14 cellular contexts compared by ENCODE assay signal in genomic region chr13:113398963-113399754, GRCh38. TPM values are rescaled to one million over a fixed set of nuclear protein-coding genes. Genes with fewer than 3 reads are reported as not detected.
DNase-seq lines count a peak whose midpoint lies in the region; TF ChIP-seq lines count a peak whose summit lies in the region.
"Had no signal": no experiment of that assay in that cellular context is flagged by ENCODE, and none has a peak within 500 bp of the region (broad histone marks: within the 10 kb centered on the region; RNA-seq: fewer than 3 reads in every experiment).

No MANE protein-coding gene starts in this region.

- H3K9ac ChIP-seq in MM.1S (ENCODE audit: low read length) = no peak overlapping the region

- H3F3A ChIP-seq in MM.1S (ENCODE audit: insufficient read depth, low read length) = 0 out of 2 replicates have a peak, but pooled peaks cover 3% of the 10 kb centered on the region

- DNase-seq in G401 (ENCODE audit: low spot score) (peak; percentile 33), Peyer's patch (peak in 2 of 3 donors; percentile 36), glomerular visceral epithelial cell (ENCODE audit: extremely low spot score) (peak; percentile 53), renal cortical epithelial cell (ENCODE audit: low read depth) (peak; percentile 13), MM.1S (no peak), inferior parietal cortex (ENCODE audit: extremely low spot score) (no peak)
- no peak for DNase-seq in stimulated activated naive CD4-positive, alpha-beta T cell (lab: John Stamatoyannopoulos, UW)
- no peak for DNase-seq in activated naive CD4-positive, alpha-beta T cell treated with anti-CD3 and anti-CD28 coated beads, Interleukin-2, amount 50 U/mL, for 16 hours
- DNase-seq: activated CD4-positive, alpha-beta memory T cell treated with anti-CD3 and anti-CD28 coated beads for 36 hours; activated naive CD8-positive, alpha-beta T cell treated with anti-CD3 and anti-CD28 coated beads, Interleukin-2, amount 10 ng/mL, durations not matched to agents 7 days and 5 days; Calu3; naive B cell had no signal

- H3K79me2 ChIP-seq in MM.1S (ENCODE audit: low read length) = no peaks in the 10 kb centered on the region

- TF ChIP-seq POLR2A in Peyer's patch (IDR thresholded peaks at IDR 0.05) = no peak

- H3K4me2 ChIP-seq in MM.1S (ENCODE audit: low read depth, low read length) = no peak overlapping the region

- H3K9me3 ChIP-seq in Peyer's patch (no peaks in the 10 kb centered on the region), MM.1S (replicated peaks; ENCODE audit: insufficient read depth, low read length) (no peaks in the 10 kb centered on the region)

- H2AFZ ChIP-seq in MM.1S (ENCODE audit: low read length) = no peak overlapping the region

- in situ Hi-C loops in G401 (cut with HindIII; ENCODE audit: low sequenced_read_pairs) = no loop called here

- no peak overlapping the region for H3K4me3 ChIP-seq in Peyer's patch
- H3K4me3 ChIP-seq in MM.1S (ENCODE audit: low read length) = no peak overlapping the region

- H3K27me3 ChIP-seq in Peyer's patch (no peaks in the 10 kb centered on the region), MM.1S (replicated peaks; ENCODE audit: insufficient read depth, low read length) (peaks cover 77% of the 10 kb centered on the region)

- H3K4me1 ChIP-seq in Peyer's patch (peaks cover 0 to 12% (median 3%) of the 10 kb centered on the region in 4 donors), MM.1S (ENCODE audit: low read length) (peaks cover 12% of the 10 kb centered on the region)

- H3K36me3 ChIP-seq in Peyer's patch (no peaks in the 10 kb centered on the region), MM.1S (replicated peaks; ENCODE audit: insufficient read depth, low read length) (no peaks in the 10 kb centered on the region)

- H4K20me1 ChIP-seq in MM.1S (ENCODE audit: insufficient read depth, low read length) = no peaks in the 10 kb centered on the region

- no peaks in the 10 kb centered on the region for H3K9me2 ChIP-seq in MM.1S (replicated peaks; ENCODE audit: insufficient read depth, low read length)

- no peak overlapping the region for H3K27ac ChIP-seq in Peyer's patch
- no peak overlapping the region for H3K27ac ChIP-seq in MM.1S (ENCODE audit: low read length)

- no peak for TF ChIP-seq CTCF in Peyer's patch (IDR thresholded peaks at IDR 0.05)
- no peak for TF ChIP-seq CTCF in MM.1S (IDR thresholded peaks at IDR 0.05; ENCODE audit: low read length)

RNA-seq across cellular contexts. Expression of gene GRTP1, which starts 35.2 kb away (rescaled TPM):
- 26.5 and 28.6 TPM in 2 replicates for total RNA-seq in G401 (2014; rRNA removed; shearing (Covaris generic))
- total RNA-seq in Peyer's patch = 100 to 1,000 TPM in 2 of 4 donors, 10 to 100 TPM in 2; 36.3 to 156 (median 97.9) TPM
- 2.7 and 4.3 TPM in 2 replicates for total RNA-seq in renal cortical epithelial cell
- total RNA-seq: activated naive CD8-positive, alpha-beta T cell treated with anti-CD3 and anti-CD28 coated beads, Interleukin-2, amount 10 ng/mL, durations not matched to agents 7 days and 5 days; endothelial cell of umbilical vein; T-helper 1 cell treated with Interleukin-12 subunit alpha and Interleukin-12 subunit beta and Interleukin-4 antibody, amounts not matched to agents 30 ng/mL and 1 ng/mL, for 36 hours had no signal

RNA-seq across cellular contexts. Expression of gene ADPRHL1, which starts 54.1 kb away (rescaled TPM):
- total RNA-seq in G401 (2014; rRNA removed; shearing (Covaris generic)) = 2.3 and 3.3 TPM in 2 replicates
- total RNA-seq in Peyer's patch (10 to 100 TPM in 1 of 4 donors, 1 to 10 TPM in 2, not detected in 1; 3.9 to 15.2 (median 5.8) TPM), renal cortical epithelial cell (3.8 and 5.6 TPM in 2 replicates)

Comparison
In these comparisons a context has a peak if more than half of its experiments do, and no peak if none do; other contexts are left out.
1. DNase-seq: peak in G401 (single experiment), Peyer's patch (2 of 3), glomerular visceral epithelial cell (single experiment) and renal cortical epithelial cell (single experiment); none in MM.1S (single experiment), inferior parietal cortex (single experiment), stimulated activated naive CD4-positive, alpha-beta T cell (0 of 6) and activated naive CD4-positive, alpha-beta T cell treated with anti-CD3 and anti-CD28 coated beads, Interleukin-2, amount 50 U/mL, for 16 hours (single experiment).